Comparison of ENCODE assay signal across 13 cellular contexts in the genomic region with DNA sequence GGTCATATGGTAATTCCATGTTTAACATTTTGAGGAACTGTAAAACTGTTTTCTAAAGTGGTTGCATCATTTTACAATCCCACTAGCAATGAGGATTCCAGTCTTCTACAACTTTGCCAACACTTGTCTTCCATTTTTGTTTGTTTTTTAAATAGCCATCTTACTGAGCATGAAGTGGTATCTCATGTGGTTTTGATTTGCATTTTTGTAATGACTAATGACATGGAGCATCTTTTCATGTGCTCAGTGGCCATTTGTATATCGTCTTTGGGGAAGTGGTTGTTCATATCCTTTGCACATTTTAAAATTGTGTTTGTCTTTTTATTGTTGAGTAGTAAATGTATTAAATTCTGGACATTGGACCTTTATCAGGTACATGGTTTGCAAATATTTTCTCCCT.
DNase-seq lines count a peak whose midpoint lies in the region; ATAC-seq and TF ChIP-seq lines count a peak whose summit lies in the region.
"Had no signal": no experiment of that assay in that cellular context is flagged by ENCODE, and none has a peak within 500 bp of the region (broad histone marks: within the 10 kb centered on the region; RNA-seq: fewer than 3 reads in every experiment).

No MANE protein-coding gene starts in this region.

- ATAC-seq in activated CD4-positive, CD25-positive, alpha-beta regulatory T cell treated with anti-CD3 and anti-CD28 coated beads, Interleukin-2, amount 50 U/mL, for 24 hours: peak; percentile 41 to 45
- ATAC-seq in HG02642 (IDR thresholded peaks at IDR 0.05; ENCODE audit: poor library complexity, unreplicated experiment): peak; percentile 54
- peak; percentile 67 to 87 for ATAC-seq in natural killer cell treated with Interleukin-12 subunit alpha and Interleukin-12 subunit beta and Interleukin-15 and Interleukin-18, amount 100 ng/mL, for 72 hours
- no peak for ATAC-seq in naive thymus-derived CD8-positive, alpha-beta T cell
- no peak for ATAC-seq in left lobe of liver
- ATAC-seq: gastrocnemius medialis had no signal

- H3K4me3 Mint-ChIP-seq in natural killer cell treated with Interleukin-12 subunit alpha and Interleukin-12 subunit beta and Interleukin-15 and Interleukin-18, amount 100 ng/mL, for 72 hours: peak overlapping the region; percentile 22
- H3K4me3 Mint-ChIP-seq in naive thymus-derived CD8-positive, alpha-beta T cell: no peak overlapping the region
- H3K4me3 Mint-ChIP-seq: activated naive CD4-positive, alpha-beta T cell treated with anti-CD3 and anti-CD28 coated beads, Interleukin-2, amount 10 ng/mL, durations not matched to agents 7 days and 5 days had no signal

- H3K27ac ChIP-seq in coronary artery: no peak overlapping the region
- H3K27ac ChIP-seq: RWPE1, WERI-Rb-1 had no signal

- peaks cover 6% of the 10 kb centered on the region for H3K9me3 Mint-ChIP-seq in natural killer cell treated with Interleukin-12 subunit alpha and Interleukin-12 subunit beta and Interleukin-15 and Interleukin-18, amount 100 ng/mL, for 72 hours
- H3K9me3 Mint-ChIP-seq in naive thymus-derived CD8-positive, alpha-beta T cell: peaks cover 0 to 12% (median 6%) of the 10 kb centered on the region in 9 donors

- no peaks in the 10 kb centered on the region for H3K27me3 Mint-ChIP-seq in natural killer cell treated with Interleukin-12 subunit alpha and Interleukin-12 subunit beta and Interleukin-15 and Interleukin-18, amount 100 ng/mL, for 72 hours
- no peaks in the 10 kb centered on the region for H3K27me3 Mint-ChIP-seq in naive thymus-derived CD8-positive, alpha-beta T cell
- H3K27me3 Mint-ChIP-seq: activated naive CD4-positive, alpha-beta T cell treated with anti-CD3 and anti-CD28 coated beads, Interleukin-2, amount 10 ng/mL, durations not matched to agents 7 days and 5 days had no signal

- POLR2A ChIA-PET in naive thymus-derived CD8-positive, alpha-beta T cell (lab: Charles Lee): no interaction called here

- H3K36me3 Mint-ChIP-seq in natural killer cell treated with Interleukin-12 subunit alpha and Interleukin-12 subunit beta and Interleukin-15 and Interleukin-18, amount 100 ng/mL, for 72 hours: peaks cover 36% of the 10 kb centered on the region
- H3K36me3 Mint-ChIP-seq in naive thymus-derived CD8-positive, alpha-beta T cell: peaks cover 21 to 84% (median 40%) of the 10 kb centered on the region in 3 donors

- peak overlapping the region; percentile 52 to 63 for H3K27ac Mint-ChIP-seq in natural killer cell treated with Interleukin-12 subunit alpha and Interleukin-12 subunit beta and Interleukin-15 and Interleukin-18, amount 100 ng/mL, for 72 hours
- peak overlapping the region in 3 of 10 donors; percentile 49 to 60 (median 52) for H3K27ac Mint-ChIP-seq in naive thymus-derived CD8-positive, alpha-beta T cell
- H3K27ac Mint-ChIP-seq: activated naive CD4-positive, alpha-beta T cell treated with anti-CD3 and anti-CD28 coated beads, Interleukin-2, amount 10 ng/mL, durations not matched to agents 7 days and 5 days had no signal

- TF ChIP-seq CTCF in coronary artery (IDR thresholded peaks at IDR 0.05): no peak

- H3K4me1 Mint-ChIP-seq in natural killer cell treated with Interleukin-12 subunit alpha and Interleukin-12 subunit beta and Interleukin-15 and Interleukin-18, amount 100 ng/mL, for 72 hours (ENCODE audit: low read depth in 2 of 2): peaks cover 39 to 43% of the 10 kb centered on the region in 2 donors
- peaks cover 26 to 47% (median 45%) of the 10 kb centered on the region in 4 donors for H3K4me1 Mint-ChIP-seq in naive thymus-derived CD8-positive, alpha-beta T cell

- H3K4me3 ChIP-seq in coronary artery: no peak overlapping the region
- H3K4me3 ChIP-seq: gastrocnemius medialis had no signal

- no peak for DNase-seq in activated CD4-positive, CD25-positive, alpha-beta regulatory T cell treated with anti-CD3 and anti-CD28 coated beads, Interleukin-2, amount 50 U/mL, for 72 hours
- peak; percentile 38 for DNase-seq in M059J (ENCODE audit: low read depth)
- DNase-seq in natural killer cell treated with Interleukin-12 subunit alpha and Interleukin-12 subunit beta and Interleukin-15 and Interleukin-18, amount 100 ng/mL, for 72 hours (ENCODE audit: low spot score): no peak
- no peak for DNase-seq in naive thymus-derived CD8-positive, alpha-beta T cell
- DNase-seq in coronary artery (ENCODE audit: low spot score): no peak
- DNase-seq in left lobe of liver (ENCODE audit: low spot score): no peak
- DNase-seq: activated naive CD4-positive, alpha-beta T cell treated with anti-CD3 and anti-CD28 coated beads, Interleukin-2, amount 10 ng/mL, durations not matched to agents 7 days and 5 days; cortex of kidney; gastrocnemius medialis; WERI-Rb-1 had no signal

Comparison
In these comparisons a context has a peak if more than half of its experiments do, and no peak if none do; other contexts are left out.
1. ATAC-seq: peak in activated CD4-positive, CD25-positive, alpha-beta regulatory T cell treated with anti-CD3 and anti-CD28 coated beads, Interleukin-2, amount 50 U/mL, for 24 hours (2 of 2), HG02642 (single experiment) and natural killer cell treated with Interleukin-12 subunit alpha and Interleukin-12 subunit beta and Interleukin-15 and Interleukin-18, amount 100 ng/mL, for 72 hours (2 of 2); none in naive thymus-derived CD8-positive, alpha-beta T cell (0 of 2) and left lobe of liver (single experiment).